1 cellular context compared by ENCODE assay signal in genomic region chr10:18104223-18104872, GRCh38.
A peak's percentile ranks its signal among the peaks of the same experiment; 100 is the strongest.
TF ChIP-seq lines count a peak whose summit lies in the region.

No MANE protein-coding gene starts in this region.

TF ChIP-seq in neural cell, 6 proteins besides CTCF, POLR2A, EP300 and RAD21 (continued from another document):
- no peak for TF ChIP-seq EZH2 (IDR thresholded peaks at IDR 0.05; ENCODE audit: borderline replicate concordance, insufficient read depth, low read length, poor library complexity, severe bottlenecking)
- no peak for TF ChIP-seq POLR2AphosphoS5 (IDR thresholded peaks at IDR 0.05)
- peak; percentile 50 for TF ChIP-seq SMC3 (conservative IDR thresholded peaks at IDR 0.05; ENCODE audit: poor library complexity)
